In the genomic region with DNA sequence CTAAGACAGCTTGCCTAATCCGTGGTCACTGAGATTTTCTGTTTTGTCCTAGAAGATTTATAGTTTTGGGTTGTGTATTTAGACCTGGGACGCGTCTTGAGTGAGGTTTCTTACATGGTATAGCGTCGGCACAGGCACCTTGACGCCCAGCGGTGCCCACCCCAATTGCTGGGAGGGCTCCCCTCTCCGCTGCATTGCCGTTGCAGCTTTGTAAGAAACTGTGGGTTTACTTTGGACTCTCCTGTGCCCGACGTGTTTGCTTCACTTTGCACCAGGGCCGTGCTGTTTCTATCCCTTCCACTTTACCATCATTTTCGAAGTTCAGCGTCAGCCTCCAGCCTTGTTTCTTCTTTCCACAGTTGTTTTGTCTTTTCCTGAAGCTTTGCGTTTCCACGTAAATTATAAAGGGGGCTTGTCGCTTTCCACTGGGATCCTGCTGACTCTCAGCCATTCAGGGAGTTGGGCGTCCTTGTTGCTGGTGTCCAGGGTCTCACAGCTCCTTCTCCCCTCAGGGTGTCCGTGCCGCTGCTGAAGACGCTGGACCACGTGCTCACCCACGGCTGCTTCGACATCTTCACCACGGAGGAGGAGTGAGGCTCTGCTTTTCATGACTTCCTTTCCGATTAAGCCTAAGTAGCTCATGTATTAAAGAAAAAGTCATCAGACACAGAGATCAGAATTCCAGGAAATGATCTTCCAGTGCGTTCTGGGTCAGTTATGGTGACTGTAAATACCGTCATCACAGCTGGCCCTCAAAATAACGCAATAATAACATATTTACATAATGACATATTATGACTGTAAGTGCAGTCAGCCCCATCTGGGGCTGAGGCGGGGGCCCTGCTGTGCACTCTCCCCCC, we compare ENCODE assay signal across 11 cellular contexts.
DNase-seq lines count a peak whose midpoint lies in the region; TF ChIP-seq lines count a peak whose summit lies in the region.
"Had no signal": no experiment of that assay in that cellular context is flagged by ENCODE, and none has a peak within 500 bp of the region (broad histone marks: within the 10 kb centered on the region; RNA-seq: fewer than 3 reads in every experiment).

No MANE protein-coding gene starts in this region.

- peak overlapping the region; percentile 89 for H2AFZ ChIP-seq in osteoblast (ENCODE audit: low read length)
- H2AFZ ChIP-seq: hepatocyte had no signal

- H3K9me3 Mint-ChIP-seq in endothelial cell (ENCODE audit: unreplicated experiment) = no peaks in the 10 kb centered on the region
- H3K9me3 Mint-ChIP-seq: memory B cell had no signal

- no peaks in the 10 kb centered on the region for H3K4me1 Mint-ChIP-seq in endothelial cell (ENCODE audit: unreplicated experiment)
- H3K4me1 Mint-ChIP-seq: memory B cell had no signal

- no peak for TF ChIP-seq CTCF in A673 (conservative IDR thresholded peaks at IDR 0.05; ENCODE audit: low read depth, low read length)
- TF ChIP-seq CTCF in coronary artery (IDR thresholded peaks at IDR 0.05) = no peak
- TF ChIP-seq CTCF in osteoblast (IDR thresholded peaks at IDR 0.05; ENCODE audit: extremely low read depth, low read depth, low read length) = no peak
- no peak for TF ChIP-seq CTCF in endothelial cell (IDR thresholded peaks at IDR 0.05; ENCODE audit: unreplicated experiment)

- H3K36me3 ChIP-seq in A673 (ENCODE audit: insufficient read depth, low read length, poor library complexity, severe bottlenecking) (peaks cover 23% of the 10 kb centered on the region), osteoblast (ENCODE audit: insufficient read depth, low read length) (peaks cover 13% of the 10 kb centered on the region)

- H3K4me1 ChIP-seq in A673 (ENCODE audit: insufficient read depth, low read length, poor library complexity, severe bottlenecking) (peaks cover 18% of the 10 kb centered on the region), osteoblast (ENCODE audit: insufficient read depth, low read length) (peaks cover 20% of the 10 kb centered on the region)

- no peaks in the 10 kb centered on the region for H4K20me1 ChIP-seq in osteoblast (ENCODE audit: insufficient read depth, low read length)

- peaks cover 16% of the 10 kb centered on the region for H3K27me3 Mint-ChIP-seq in endothelial cell (ENCODE audit: unreplicated experiment)
- H3K27me3 Mint-ChIP-seq: memory B cell had no signal

- H3K9me3 ChIP-seq in A673 (ENCODE audit: low read depth, low read length, poor library complexity, severe bottlenecking) (no peaks in the 10 kb centered on the region), osteoblast (ENCODE audit: low read depth, low read length) (no peaks in the 10 kb centered on the region)

- intact Hi-C loops in A673 (cut with micrococcal nuclease; ENCODE audit: unreplicated experiment) = no loop called here

- no peaks in the 10 kb centered on the region for H3K79me2 ChIP-seq in osteoblast (ENCODE audit: insufficient read depth, low read length)
- H3K79me2 ChIP-seq: hepatocyte had no signal

- H3K27ac ChIP-seq in A673 (ENCODE audit: low read depth, low read length, poor library complexity, severe bottlenecking) (peak overlapping the region; percentile 58), coronary artery (no peak overlapping the region), osteoblast (ENCODE audit: low read depth, low read length) (peak overlapping the region; percentile 99)
- H3K27ac ChIP-seq: hepatocyte had no signal

- CTCF ChIA-PET in A673 (lab: Charles Lee) = interaction anchor here (0.5 kb wide), 1 partner anchor 18 kb away, joined by 3 read pairs; no protein-coding TSS in a partner anchor

- peak overlapping the region; percentile 70 for H3K4me2 ChIP-seq in osteoblast (ENCODE audit: insufficient read depth, low read length)
- H3K4me2 ChIP-seq: hepatocyte had no signal

- H3K27ac Mint-ChIP-seq in endothelial cell (ENCODE audit: unreplicated experiment) = no peak overlapping the region
- H3K27ac Mint-ChIP-seq: memory B cell had no signal

- H3K4me3 Mint-ChIP-seq in endothelial cell (ENCODE audit: unreplicated experiment) = no peak overlapping the region
- H3K4me3 Mint-ChIP-seq: memory B cell had no signal

- peaks cover 44% of the 10 kb centered on the region for H3K36me3 Mint-ChIP-seq in endothelial cell (ENCODE audit: low read depth, unreplicated experiment)

- no peak for DNase-seq in A673 (ENCODE audit: low spot score)
- DNase-seq in HCEC 1CT = peak; percentile 90
- DNase-seq in coronary artery (ENCODE audit: low spot score) = peak; percentile 35
- DNase-seq in osteoblast (ENCODE audit: insufficient read length, low spot score, missing footprints) = peak; percentile 98
- DNase-seq in endothelial cell (ENCODE audit: low spot score) = no peak
- no peak for DNase-seq in activated gamma-delta T cell (lab: John Stamatoyannopoulos, UW)
- no peak for DNase-seq in activated CD4-positive, alpha-beta T cell treated with anti-CD3 and anti-CD28 coated beads, Interleukin-2, amount 50 U/mL, for 4 hours
- no peak for DNase-seq in UCSD-AML1 (lab: John Stamatoyannopoulos, UW; ENCODE audit: unreplicated experiment)
- DNase-seq: NCI-H2081 had no signal

- BruUV-seq in A673 (replicated peaks; lab: Mats Ljungman, UMichigan) = no TSS peak

- H3K4me3 ChIP-seq in A673 (ENCODE audit: low read depth, low read length, poor library complexity, severe bottlenecking) = no peak overlapping the region
- H3K4me3 ChIP-seq in coronary artery = no peak overlapping the region
- peak overlapping the region; percentile 34 for H3K4me3 ChIP-seq in osteoblast (ENCODE audit: insufficient read depth, low read length)
- H3K4me3 ChIP-seq: hepatocyte had no signal

- POLR2A ChIA-PET in A673 (lab: Charles Lee; ENCODE audit: low non-redundant PET) = no interaction called here

- H3K27me3 ChIP-seq in A673 (replicated peaks; ENCODE audit: insufficient read depth, low read depth, low read length, poor library complexity) = no peaks in the 10 kb centered on the region
- no peaks in the 10 kb centered on the region for H3K27me3 ChIP-seq in osteoblast (ENCODE audit: insufficient read depth, low read length)
- H3K27me3 ChIP-seq: hepatocyte had no signal

Comparison
In these comparisons a context has a peak if more than half of its experiments do, and no peak if none do; other contexts are left out.
1. DNase-seq: peak in HCEC 1CT (single experiment), coronary artery (single experiment) and osteoblast (single experiment); none in A673 (single experiment), endothelial cell (single experiment), activated gamma-delta T cell (single experiment), activated CD4-positive, alpha-beta T cell treated with anti-CD3 and anti-CD28 coated beads, Interleukin-2, amount 50 U/mL, for 4 hours (0 of 2) and UCSD-AML1 (single experiment).
2. H3K27ac ChIP-seq: peak in A673 (single experiment) and osteoblast (single experiment); none in coronary artery (0 of 2).